34 cellular contexts compared by ENCODE assay signal in the genomic region with DNA sequence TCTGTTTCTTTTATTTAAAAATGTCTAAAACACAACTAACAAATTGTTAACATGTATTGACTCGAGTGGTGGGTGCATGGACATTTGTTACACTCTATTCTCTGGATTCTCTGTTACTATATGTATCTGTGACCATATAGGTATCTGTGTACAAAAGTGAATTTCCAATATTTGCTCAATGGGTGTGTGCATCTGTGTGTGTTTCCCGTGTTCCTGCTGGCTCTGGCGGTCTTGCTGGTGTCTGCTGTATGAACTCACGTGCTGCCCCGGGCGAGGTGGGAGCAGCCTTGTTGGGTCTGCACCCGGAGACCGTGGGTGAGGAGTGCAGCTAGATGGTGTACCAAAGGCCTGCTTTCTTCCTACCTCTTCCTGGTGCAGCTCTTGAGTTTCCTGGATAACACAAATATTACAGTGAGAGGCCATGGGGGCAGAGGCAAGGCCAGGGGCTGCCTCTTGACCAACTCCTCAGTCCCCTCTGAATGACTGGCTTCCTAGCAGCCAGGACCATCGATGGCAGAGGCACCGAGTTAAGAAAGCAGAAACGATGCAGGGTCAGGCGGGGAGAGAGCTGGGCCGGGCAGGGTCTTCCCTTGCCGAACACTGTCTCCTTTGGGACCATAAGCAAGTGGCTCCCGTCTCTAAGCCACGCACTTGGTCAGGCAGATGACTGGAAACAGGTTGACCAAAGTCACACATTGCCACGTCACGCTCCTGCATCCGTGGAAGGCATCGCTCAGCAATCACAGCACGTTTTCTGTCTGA. TPM values are rescaled to one million over a fixed set of nuclear protein-coding genes. Genes with fewer than 3 reads are reported as not detected.
"Had no signal": no experiment of that assay in that cellular context is flagged by ENCODE, and none has a peak within 500 bp of the region (broad histone marks: within the 10 kb centered on the region; RNA-seq: fewer than 3 reads in every experiment).

No MANE protein-coding gene starts in this region.

- DNase-seq: activated B cell treated with CpG ODN at 0.5 μM for 24 hours; activated CD4-positive, alpha-beta memory T cell treated with anti-CD3 and anti-CD28 coated beads for 36 hours; activated CD4-positive, alpha-beta T cell treated with anti-CD3 and anti-CD28 coated beads for 4 hours; activated CD4-positive, alpha-beta T cell treated with anti-CD3 and anti-CD28 coated beads, Interleukin-2, amount 10 ng/mL, durations not matched to agents 24 days and 14 days; activated CD4-positive, alpha-beta T cell treated with anti-CD3 and anti-CD28 coated beads, Interleukin-2, amount 50 U/mL, for 1 hour; activated CD4-positive, alpha-beta T cell treated with anti-CD3 and anti-CD28 coated beads, Interleukin-2, amount 50 U/mL, for 4 hours; activated CD4-positive, CD25-positive, alpha-beta regulatory T cell treated with anti-CD3 and anti-CD28 coated beads, Interleukin-2, amount 50 U/mL, for 72 hours; activated CD8-positive, alpha-beta memory T cell treated with anti-CD3 and anti-CD28 coated beads, Interleukin-2, amount 50 U/mL, for 4 hours; activated CD8-positive, alpha-beta T cell treated with anti-CD3 and anti-CD28 coated beads for 36 hours; activated effector memory CD4-positive, alpha-beta T cell treated with anti-CD3 and anti-CD28 coated beads, Interleukin-2, amount 50 U/mL, for 16 hours; activated gamma-delta T cell treated with Interleukin-2 at 50 U/mL for 16 hours; activated naive CD4-positive, alpha-beta T cell; activated naive CD4-positive, alpha-beta T cell treated with anti-CD3 and anti-CD28 coated beads for 36 hours; activated naive CD8-positive, alpha-beta T cell treated with anti-CD3 and anti-CD28 coated beads, Interleukin-2, amount 10 ng/mL, durations not matched to agents 7 days and 5 days; activated naive CD8-positive, alpha-beta T cell treated with anti-CD3 and anti-CD28 coated beads, Interleukin-2, amount 50 U/mL, for 24 hours; activated T-cell treated with anti-CD3 and anti-CD28 coated beads for 4 hours; activated T-cell treated with anti-CD3 and anti-CD28 coated beads, Interleukin-2, amount 50 U/mL, for 1 hour; activated T-cell treated with anti-CD3 and anti-CD28 coated beads, Interleukin-2, amount 50 U/mL, for 4 hours; activated T-cell treated with anti-CD3 and anti-CD28 coated beads, Interleukin-2, amount 50 U/mL, for 72 hours; amygdala; anterior cingulate cortex; caudate nucleus; cerebellar nuclear complex; T-helper 1 cell; T-helper 2 cell; T-helper 9 cell had no signal

- H3K4me1 ChIP-seq: ascending aorta had no signal

- H3K27me3 ChIP-seq: ascending aorta had no signal

- H3K9me3 ChIP-seq: ascending aorta had no signal

- H3K27ac ChIP-seq: ascending aorta, cardiac muscle cell, VCaP had no signal

- ATAC-seq: activated CD8-positive, alpha-beta T cell treated with anti-CD3 and anti-CD28 coated beads for 36 hours; activated naive CD8-positive, alpha-beta T cell treated with anti-CD3 and anti-CD28 coated beads, Interleukin-2, amount 50 U/mL, for 24 hours; activated T-cell treated with anti-CD3 and anti-CD28 coated beads, Interleukin-2, amount 50 U/mL, for 4 hours; activated T-cell treated with anti-CD3 and anti-CD28 coated beads, Interleukin-2, amount 50 U/mL, for 72 hours; activated T-helper 17 cell treated with anti-CD3 and anti-CD28 coated beads, Interleukin-2, amount 50 U/mL, for 72 hours had no signal

- H3K4me3 ChIP-seq: ascending aorta, cardiac muscle cell had no signal

- H3K36me3 ChIP-seq: ascending aorta, cardiac muscle cell had no signal

- FAIRE-seq: bronchial epithelial cell, TTC549 had no signal

RNA-seq across cellular contexts. Expression of a gene that starts 49.5 kb away (rescaled TPM):
- total RNA-seq: activated B cell treated with CpG ODN at 0.5 μM for 24 hours; activated CD4-positive, alpha-beta memory T cell treated with anti-CD3 and anti-CD28 coated beads for 36 hours; activated CD4-positive, alpha-beta T cell treated with anti-CD3 and anti-CD28 coated beads, Interleukin-2, amount 10 ng/mL, durations not matched to agents 24 days and 14 days; activated CD8-positive, alpha-beta memory T cell treated with anti-CD3 and anti-CD28 coated beads for 36 hours; activated CD8-positive, alpha-beta T cell treated with anti-CD3 and anti-CD28 coated beads for 36 hours; activated naive CD4-positive, alpha-beta T cell treated with anti-CD3 and anti-CD28 coated beads for 36 hours; activated naive CD8-positive, alpha-beta T cell treated with anti-CD3 and anti-CD28 coated beads, Interleukin-2, amount 10 ng/mL, durations not matched to agents 7 days and 5 days; activated T-cell treated with anti-CD3 and anti-CD28 coated beads, Interleukin-2, amount 50 U/mL, for 72 hours; activated T-helper 1 cell treated with anti-CD3 and anti-CD28 coated beads, Interleukin-12 subunit alpha, Interleukin-12 subunit beta, Interleukin-2, Interleukin-4 antibody, amounts not matched to agents 30 ng/mL and 10 ng/mL and 1 ng/mL, durations not matched to agents 14 hours and 24 hours and 36 hours; activated T-helper 17 cell treated with anti-CD3 and anti-CD28 coated beads, Interleukin-2, amount 50 U/mL, for 72 hours; ascending aorta; bronchial epithelial cell had no signal
